ENCODE assay signal across 13 cellular contexts in genomic region chr1:233368106-233368783, GRCh38. TPM values are rescaled to one million over a fixed set of nuclear protein-coding genes. Genes with fewer than 3 reads are reported as not detected.
DNase-seq lines count a peak whose midpoint lies in the region; ATAC-seq and TF ChIP-seq lines count a peak whose summit lies in the region.
"Had no signal": no experiment of that assay in that cellular context is flagged by ENCODE, and none has a peak within 500 bp of the region (broad histone marks: within the 10 kb centered on the region; RNA-seq: fewer than 3 reads in every experiment).

No MANE protein-coding gene starts in this region.

- peak; percentile 44 for DNase-seq in GM03348 (ENCODE audit: low spot score)
- peak; percentile 32 for DNase-seq in RPMI7951 (ENCODE audit: low read depth)
- peak; percentile 11 to 41 for DNase-seq in foreskin fibroblast
- peak; percentile 11 to 46 for DNase-seq in thyroid gland
- DNase-seq in HK-2 (ENCODE audit: unreplicated experiment) = no peak
- DNase-seq in activated CD4-positive, alpha-beta T cell treated with anti-CD3 and anti-CD28 coated beads, Interleukin-2, amount 10 ng/mL, durations not matched to agents 7 days and 5 days = no peak
- DNase-seq: amniotic stem cell, dermis blood vessel endothelial cell, foreskin melanocyte, NCI-H345 had no signal

- POLR2A ChIA-PET in activated CD4-positive, alpha-beta T cell treated with anti-CD3 and anti-CD28 coated beads, Interleukin-2, amount 10 ng/mL, durations not matched to agents 7 days and 5 days (lab: Charles Lee) = no interaction called here

- peaks cover 12 to 18% of the 10 kb centered on the region in 2 donors for H3K4me1 ChIP-seq in thyroid gland

- intact Hi-C loops in thyroid gland (cut with DNase I) = no loop called here

- CTCF ChIA-PET in activated CD4-positive, alpha-beta T cell treated with anti-CD3 and anti-CD28 coated beads, Interleukin-2, amount 10 ng/mL, durations not matched to agents 7 days and 5 days (lab: Charles Lee) = interaction anchor here (1.0 kb wide), 1 partner anchor 43 kb away, joined by 3 read pairs; no protein-coding TSS in a partner anchor

- H3K36me3 ChIP-seq in thyroid gland = no peaks in the 10 kb centered on the region

- no peaks in the 10 kb centered on the region for H3K27me3 Mint-ChIP-seq in activated CD4-positive, alpha-beta T cell treated with anti-CD3 and anti-CD28 coated beads, Interleukin-2, amount 10 ng/mL, durations not matched to agents 7 days and 5 days
- H3K27me3 Mint-ChIP-seq: stimulated activated naive CD8-positive, alpha-beta T cell treated with anti-CD3 and anti-CD28 coated beads, Interleukin-15, Interleukin-2, amounts not matched to agents 100 ng/mL and 50 ng/mL, for 24 hours had no signal

- ATAC-seq in GM18498 (IDR thresholded peaks at IDR 0.05; ENCODE audit: unreplicated experiment) = no peak
- ATAC-seq: activated CD4-positive, CD25-positive, alpha-beta regulatory T cell treated with anti-CD3 and anti-CD28 coated beads, Interleukin-2, amount 50 U/mL, for 24 hours had no signal

- H3K9me3 Mint-ChIP-seq in activated CD4-positive, alpha-beta T cell treated with anti-CD3 and anti-CD28 coated beads, Interleukin-2, amount 10 ng/mL, durations not matched to agents 7 days and 5 days = no peaks in the 10 kb centered on the region
- H3K9me3 Mint-ChIP-seq: stimulated activated naive CD8-positive, alpha-beta T cell treated with anti-CD3 and anti-CD28 coated beads, Interleukin-15, Interleukin-2, amounts not matched to agents 100 ng/mL and 50 ng/mL, for 24 hours had no signal

- H3K27ac Mint-ChIP-seq in activated CD4-positive, alpha-beta T cell treated with anti-CD3 and anti-CD28 coated beads, Interleukin-2, amount 10 ng/mL, durations not matched to agents 7 days and 5 days = no peak overlapping the region
- H3K27ac Mint-ChIP-seq: stimulated activated naive CD8-positive, alpha-beta T cell treated with anti-CD3 and anti-CD28 coated beads, Interleukin-15, Interleukin-2, amounts not matched to agents 100 ng/mL and 50 ng/mL, for 24 hours had no signal

- H3K27ac ChIP-seq in thyroid gland = peak overlapping the region in 1 of 3 donors; percentile 41

- H3K27me3 ChIP-seq in thyroid gland = no peaks in the 10 kb centered on the region

- peaks cover 2% of the 10 kb centered on the region for H3K4me1 Mint-ChIP-seq in activated CD4-positive, alpha-beta T cell treated with anti-CD3 and anti-CD28 coated beads, Interleukin-2, amount 10 ng/mL, durations not matched to agents 7 days and 5 days

- TF ChIP-seq POLR2A in thyroid gland (IDR thresholded peaks at IDR 0.05) = no peak

- no peak overlapping the region for H3K4me3 Mint-ChIP-seq in activated CD4-positive, alpha-beta T cell treated with anti-CD3 and anti-CD28 coated beads, Interleukin-2, amount 10 ng/mL, durations not matched to agents 7 days and 5 days
- H3K4me3 Mint-ChIP-seq: stimulated activated naive CD8-positive, alpha-beta T cell treated with anti-CD3 and anti-CD28 coated beads, Interleukin-15, Interleukin-2, amounts not matched to agents 100 ng/mL and 50 ng/mL, for 24 hours had no signal

- H3K9me3 ChIP-seq in thyroid gland = no peaks in the 10 kb centered on the region

- H3K36me3 Mint-ChIP-seq in activated CD4-positive, alpha-beta T cell treated with anti-CD3 and anti-CD28 coated beads, Interleukin-2, amount 10 ng/mL, durations not matched to agents 7 days and 5 days (ENCODE audit: low read depth) = no peaks in the 10 kb centered on the region

- TF ChIP-seq CTCF in foreskin fibroblast (IDR thresholded peaks at IDR 0.05; ENCODE audit: low read depth, low read length) = no peak
- no peak for TF ChIP-seq CTCF in thyroid gland (IDR thresholded peaks at IDR 0.05)

- H3K4me3 ChIP-seq in foreskin fibroblast (ENCODE audit: low read depth in 1 of 2, low read length in 2 of 2) = no peak overlapping the region
- no peak overlapping the region for H3K4me3 ChIP-seq in thyroid gland (replicated peaks in 1 of 3)

- 64 to 70% methylated on average over 3 of the region's 3 CpGs for WGBS in thyroid gland, 2 donors

RNA-seq across cellular contexts. Expression of gene MAP3K21, which starts 40.7 kb away (rescaled TPM):
- under 0.01 TPM in 1 of 2 replicates, not detected in the other for total RNA-seq in RPMI7951 (2014; rRNA removed; shearing (Covaris generic))
- 10 to 100 TPM in 1 of 4 donors, 1 to 10 TPM in 3; 6.4 to 12.4 (median 9.0) TPM for total RNA-seq in thyroid gland
- total RNA-seq in activated CD4-positive, alpha-beta T cell treated with anti-CD3 and anti-CD28 coated beads, Interleukin-2, amount 10 ng/mL, durations not matched to agents 7 days and 5 days = under 1 TPM; 0.84 to 0.87 TPM

Comparison
In these comparisons a context has a peak if more than half of its experiments do, and no peak if none do; other contexts are left out.
1. DNase-seq: peak in GM03348 (single experiment), RPMI7951 (single experiment), foreskin fibroblast (2 of 2) and thyroid gland (2 of 2); none in HK-2 (single experiment) and activated CD4-positive, alpha-beta T cell treated with anti-CD3 and anti-CD28 coated beads, Interleukin-2, amount 10 ng/mL, durations not matched to agents 7 days and 5 days (single experiment).